8 cellular contexts compared by ENCODE assay signal in genomic region chr13:30713133-30713532, GRCh38. TPM values are rescaled to one million over a fixed set of nuclear protein-coding genes. Genes with fewer than 3 reads are reported as not detected.
DNase-seq lines count a peak whose midpoint lies in the region; ATAC-seq and TF ChIP-seq lines count a peak whose summit lies in the region.
"Had no signal": no experiment of that assay in that cellular context is flagged by ENCODE, and none has a peak within 500 bp of the region (broad histone marks: within the 10 kb centered on the region; RNA-seq: fewer than 3 reads in every experiment).

No MANE protein-coding gene starts in this region.

- intact Hi-C loops in Right ventricle myocardium superior (cut with DNase I) = no loop called here
- intact Hi-C loops in spleen (cut with DNase I; ENCODE audit: low total_unique reads) = no loop called here

- in situ Hi-C loops in GM13976 (cut with MboI; ENCODE audit: low sequenced_read_pairs, unreplicated experiment) = no loop called here

- peak in 2 of 3 donors; percentile 13 to 61 for TF ChIP-seq POLR2A in spleen (IDR thresholded peaks at IDR 0.05)

- H3K4me3 ChIP-seq in spleen (peak overlapping the region in 1 of 8 donors; percentile 39), SJCRH30 (no peak overlapping the region)

- H3K9me3 ChIP-seq in spleen (no peaks in the 10 kb centered on the region), SJCRH30 (replicated peaks) (no peaks in the 10 kb centered on the region)

- H3K27me3 ChIP-seq in spleen (replicated peaks in 1 of 7) (no peaks in the 10 kb centered on the region), SJCRH30 (no peaks in the 10 kb centered on the region)

- H3K4me1 ChIP-seq in spleen = peaks cover 0 to 58% (median 19%) of the 10 kb centered on the region in 6 donors
- H3K4me1 ChIP-seq in SJCRH30 = 0 out of 2 replicates have a peak, but pooled peaks cover 4% of the 10 kb centered on the region

- 2 to 7% (median 4%) methylated on average over 5 of the region's 5 CpGs for WGBS in spleen, 5 donors

- DNase-seq in SIG-M5 treated with dmso at 0.1 percent for 504 hours (lab: John Stamatoyannopoulos, UW; ENCODE audit: unreplicated experiment) = peak; percentile 98
- DNase-seq in Right ventricle myocardium superior = no peak
- peak; percentile 84 for DNase-seq in spleen
- DNase-seq in H4 (ENCODE audit: low spot score) = no peak
- no peak for DNase-seq in SJCRH30
- DNase-seq in GM13976 (ENCODE audit: low spot score) = no peak
- DNase-seq: NCI-H510A had no signal

- H3K36me3 ChIP-seq in spleen = no peaks in the 10 kb centered on the region
- H3K36me3 ChIP-seq in SJCRH30 = no peaks in the 10 kb centered on the region

- no peak for TF ChIP-seq CTCF in spleen (IDR thresholded peaks at IDR 0.05 in 8 of 11, conservative IDR thresholded peaks at IDR 0.05 in 3 of 11)
- no peak for TF ChIP-seq CTCF in GM13976 (IDR thresholded peaks at IDR 0.05; ENCODE audit: borderline replicate concordance, control extremely low read depth, extremely low read depth, insufficient read depth, missing control alignments)

- peak; percentile 49 for ATAC-seq in HG03378 (IDR thresholded peaks at IDR 0.05; ENCODE audit: unreplicated experiment)
- ATAC-seq in Right ventricle myocardium superior (ENCODE audit: poor library complexity) = peak; percentile 54

- H3K27ac ChIP-seq in spleen = peak overlapping the region in 7 of 8 donors; percentile 35 to 91 (median 81)
- no peak overlapping the region for H3K27ac ChIP-seq in SJCRH30

RNA-seq across cellular contexts. Expression of gene ALOX5AP, which starts 22.2 kb away (rescaled TPM):
- total RNA-seq in Right ventricle myocardium superior = 8.4 TPM
- total RNA-seq in spleen = 100 to 1,000 TPM in 4 of 7 donors, 10 to 100 TPM in 3; 43.7 to 268 (median 106) TPM
- 10 to 100 TPM; 36.8 to 58.5 (median 44.1) TPM for polyA plus RNA-seq in spleen
- 1.1 and 1.2 TPM in 2 replicates for total RNA-seq in H4 (2014; rRNA removed; shearing (Covaris generic))
- 0.73 and 0.76 TPM in 2 replicates for total RNA-seq in SJCRH30 (2014; rRNA removed; shearing (Covaris generic))

Comparison
In these comparisons a context has a peak if more than half of its experiments do, and no peak if none do; other contexts are left out.
1. DNase-seq: peak in SIG-M5 treated with dmso at 0.1 percent for 504 hours (single experiment) and spleen (single experiment); none in Right ventricle myocardium superior (single experiment), H4 (single experiment), SJCRH30 (0 of 2) and GM13976 (single experiment).